9 cellular contexts compared by ENCODE assay signal in genomic region chr19:49861127-49861526, GRCh38. TPM values are rescaled to one million over a fixed set of nuclear protein-coding genes. Genes with fewer than 3 reads are reported as not detected.
DNase-seq lines count a peak whose midpoint lies in the region; ATAC-seq lines count a peak whose summit lies in the region.
"Had no signal": no experiment of that assay in that cellular context is flagged by ENCODE, and none has a peak within 500 bp of the region (broad histone marks: within the 10 kb centered on the region; RNA-seq: fewer than 3 reads in every experiment).

No MANE protein-coding gene starts in this region.

- peaks cover 34% of the 10 kb centered on the region for H3K36me3 ChIP-seq in rectal smooth muscle tissue (ENCODE audit: control insufficient read depth, insufficient read depth, low read length)

- peak overlapping the region; percentile 45 for H3K27ac ChIP-seq in rectal smooth muscle tissue (ENCODE audit: low read depth, low read length)

- no peak overlapping the region for H3K4me3 ChIP-seq in rectal smooth muscle tissue (ENCODE audit: low read length)

- DNase-seq in ELF-1 (ENCODE audit: low read depth, low spot score): peak; percentile 75
- peak; percentile 77 for DNase-seq in NCI-H2227 (lab: John Stamatoyannopoulos, UW; ENCODE audit: unreplicated experiment)
- peak; percentile 77 for DNase-seq in left cardiac atrium
- DNase-seq in stimulated activated CD4-positive, alpha-beta T cell treated with anti-CD3 and anti-CD28 coated beads, Interleukin-12 subunit alpha, Interleukin-12 subunit beta, amount 100 ng/mL, for 4 hours: no peak
- DNase-seq in stimulated activated CD4-positive, alpha-beta T cell treated with anti-CD3 and anti-CD28 coated beads, Interleukin-15, amount 100 ng/mL, for 24 hours: no peak
- DNase-seq in activated CD4-positive, alpha-beta T cell treated with anti-CD3 and anti-CD28 coated beads for 4 hours: no peak
- DNase-seq in putamen (ENCODE audit: low spot score): no peak
- DNase-seq: activated CD4-positive, alpha-beta T cell treated with anti-CD3 and anti-CD28 coated beads, Interleukin-2, amount 50 U/mL, for 4 hours had no signal

- H3K27me3 ChIP-seq in rectal smooth muscle tissue (ENCODE audit: control insufficient read depth, insufficient read depth, low read length): no peaks in the 10 kb centered on the region

- no peak overlapping the region for H3K9ac ChIP-seq in rectal smooth muscle tissue (ENCODE audit: low read length)

- no peaks in the 10 kb centered on the region for H3K4me1 ChIP-seq in rectal smooth muscle tissue (ENCODE audit: control insufficient read depth, insufficient read depth, low read length)

- intact Hi-C loops in left cardiac atrium (cut with DNase I): loop anchor here in 1 of 2 donors (10.0 kb wide), 1 partner anchor 46 kb away; the partner anchor contains the start of genes FUZ and MED25

- ATAC-seq in left cardiac atrium: peak in 1 of 2 donors; percentile 5

RNA-seq across cellular contexts. Expression of gene PNKP, which starts 6.2 kb away (rescaled TPM):
- total RNA-seq in left cardiac atrium: 10 to 100 TPM; 38.7 to 54.5 TPM

RNA-seq across cellular contexts. Expression of gene PTOV1, which starts 10.2 kb away (rescaled TPM):
- 100 to 1,000 TPM; 113 to 122 TPM for total RNA-seq in left cardiac atrium

RNA-seq across cellular contexts. Expression of gene AKT1S1, which starts 16.0 kb away (rescaled TPM):
- 10 to 100 TPM; 33.5 to 36.6 TPM for total RNA-seq in left cardiac atrium

RNA-seq across cellular contexts. Expression of gene TBC1D17, which starts 16.4 kb away (rescaled TPM):
- 10 to 100 TPM; 28.3 to 36.0 TPM for total RNA-seq in left cardiac atrium

RNA-seq across cellular contexts. Expression of gene IL4I1, which starts 35.6 kb away (rescaled TPM):
- under 1 TPM; 0.34 to 0.38 TPM for total RNA-seq in left cardiac atrium

Comparison
In these comparisons a context has a peak if more than half of its experiments do, and no peak if none do; other contexts are left out.
1. DNase-seq: peak in ELF-1 (single experiment), NCI-H2227 (single experiment) and left cardiac atrium (single experiment); none in stimulated activated CD4-positive, alpha-beta T cell treated with anti-CD3 and anti-CD28 coated beads, Interleukin-12 subunit alpha, Interleukin-12 subunit beta, amount 100 ng/mL, for 4 hours (single experiment), stimulated activated CD4-positive, alpha-beta T cell treated with anti-CD3 and anti-CD28 coated beads, Interleukin-15, amount 100 ng/mL, for 24 hours (single experiment), activated CD4-positive, alpha-beta T cell treated with anti-CD3 and anti-CD28 coated beads for 4 hours (0 of 2) and putamen (single experiment).